11 cellular contexts compared by ENCODE assay signal in genomic region chr16:86882586-86883280, GRCh38.
DNase-seq lines count a peak whose midpoint lies in the region; ATAC-seq and TF ChIP-seq lines count a peak whose summit lies in the region.
"Had no signal": no experiment of that assay in that cellular context is flagged by ENCODE, and none has a peak within 500 bp of the region (broad histone marks: within the 10 kb centered on the region; RNA-seq: fewer than 3 reads in every experiment).

No MANE protein-coding gene starts in this region.

- H3K4me3 Mint-ChIP-seq in stimulated activated naive CD8-positive, alpha-beta T cell treated with anti-CD3 and anti-CD28 coated beads, Interleukin-15, amount 100 ng/mL, for 72 hours, result no peak overlapping the region
- H3K4me3 Mint-ChIP-seq: central memory CD8-positive, alpha-beta T cell had no signal

- TF ChIP-seq CTCF in SK-N-SH (IDR thresholded peaks at IDR 0.05) (no peak), mammary epithelial cell (conservative IDR thresholded peaks at IDR 0.05 in 1 of 2, IDR thresholded peaks at IDR 0.05 in 1 of 2; ENCODE audit: extremely low read depth in 1 of 2, insufficient read depth in 1 of 2, low read depth in 1 of 2, low read length in 2 of 2) (no peak), kidney epithelial cell (IDR thresholded peaks at IDR 0.05; ENCODE audit: insufficient read depth, low read length, poor library complexity, severe bottlenecking) (no peak)

- peaks cover 0 to 4% of the 10 kb centered on the region in 2 donors for H3K9me3 Mint-ChIP-seq in stimulated activated naive CD8-positive, alpha-beta T cell treated with anti-CD3 and anti-CD28 coated beads, Interleukin-15, amount 100 ng/mL, for 72 hours

- dilution Hi-C loops in mammary epithelial cell (cut with HindIII; ENCODE audit: low sequenced_read_pairs), result no loop called here

- H4K20me1 ChIP-seq in SK-N-SH (ENCODE audit: insufficient read depth) (no peaks in the 10 kb centered on the region), mammary epithelial cell (ENCODE audit: insufficient read depth, low read length) (no peaks in the 10 kb centered on the region)

- no peak overlapping the region for H3K27ac ChIP-seq in SK-N-SH (ENCODE audit: low read depth in 2 of 2, low read length in 1 of 2)
- no peak overlapping the region for H3K27ac ChIP-seq in mammary epithelial cell (ENCODE audit: insufficient read depth, low read depth, low read length)
- H3K27ac ChIP-seq in aorta (ENCODE audit: low read depth in 1 of 2, low read length in 2 of 2), result no peak overlapping the region

- TF ChIP-seq EP300 in SK-N-SH (IDR thresholded peaks at IDR 0.05; ENCODE audit: borderline replicate concordance in 1 of 2, low read depth in 1 of 2, low read length in 1 of 2), result no peak

- H3K4me1 ChIP-seq in SK-N-SH (ENCODE audit: control insufficient read depth in 1 of 2, insufficient read depth in 2 of 2, low read depth in 1 of 2, low read length in 1 of 2), result peaks cover 0 to 6% of the 10 kb centered on the region in 2 experiments; a peak in 1 of 4 replicates
- peaks cover 4% of the 10 kb centered on the region for H3K4me1 ChIP-seq in mammary epithelial cell (ENCODE audit: insufficient read depth, low read length)
- no peaks in the 10 kb centered on the region for H3K4me1 ChIP-seq in aorta (ENCODE audit: control insufficient read depth in 1 of 2, insufficient read depth in 2 of 2, low read length in 2 of 2)

- H2AFZ ChIP-seq in SK-N-SH (ENCODE audit: low read depth), result no peak overlapping the region
- no peak overlapping the region for H2AFZ ChIP-seq in mammary epithelial cell (ENCODE audit: low read depth, low read length)

- H3K9me3 ChIP-seq in SK-N-SH (no peaks in the 10 kb centered on the region), mammary epithelial cell (replicated peaks; ENCODE audit: insufficient read depth, low read length) (no peaks in the 10 kb centered on the region), aorta (ENCODE audit: control insufficient read depth, low read length) (no peaks in the 10 kb centered on the region)

- intact Hi-C loops in mammary epithelial cell (cut with micrococcal nuclease), result no loop called here
- intact Hi-C loops in aorta (cut with DNase I), result no loop called here

- BruUV-seq in mammary epithelial cell (replicated peaks; lab: Mats Ljungman, UMichigan), result no TSS peak

- no peaks in the 10 kb centered on the region for H3K4me1 Mint-ChIP-seq in stimulated activated naive CD8-positive, alpha-beta T cell treated with anti-CD3 and anti-CD28 coated beads, Interleukin-15, amount 100 ng/mL, for 72 hours
- H3K4me1 Mint-ChIP-seq: central memory CD8-positive, alpha-beta T cell had no signal

- CTCF ChIA-PET in SK-N-SH (lab: Yijun Ruan, JAX) (interaction anchor here (1.4 kb wide), 1 partner anchor 9 kb away, joined by 3 read pairs; no protein-coding TSS in a partner anchor), mammary epithelial cell (lab: Charles Lee; ENCODE audit: low non-redundant PET) (no interaction called here)

- DNase-seq in SK-N-SH (no peak), mammary epithelial cell (peak; percentile 43), kidney epithelial cell (ENCODE audit: low read depth) (peak; percentile 43), aorta (peak; percentile 63 to 87), SHP77 (lab: John Stamatoyannopoulos, UW) (no peak)
- no peak for DNase-seq in stimulated activated naive CD8-positive, alpha-beta T cell treated with anti-CD3 and anti-CD28 coated beads, Interleukin-15, amount 100 ng/mL, for 72 hours
- DNase-seq in central memory CD4-positive, alpha-beta T cell, result no peak
- DNase-seq: activated CD8-positive, alpha-beta memory T cell treated with anti-CD3 and anti-CD28 coated beads, Interleukin-2, amount 50 U/mL, for 4 hours; NCI-H446 treated with DMSO at 0.1 percent for 48 hours had no signal

- in situ Hi-C loops in mammary epithelial cell (cut with MboI; ENCODE audit: low sequenced_read_pairs in 2 of 2), result no loop called here

- no peaks in the 10 kb centered on the region for H3K9me2 ChIP-seq in SK-N-SH

- POLR2A ChIA-PET in SK-N-SH (lab: Yijun Ruan, JAX), result no interaction called here

- H3K4me3 ChIP-seq in SK-N-SH (ENCODE audit: low read depth in 2 of 2, low read length in 1 of 2) (no peak overlapping the region), mammary epithelial cell (replicated peaks in 1 of 3; ENCODE audit: insufficient read depth in 1 of 3, low read depth in 2 of 3, low read length in 3 of 3) (no peak overlapping the region), kidney epithelial cell (ENCODE audit: low read depth, low read length) (no peak overlapping the region), aorta (ENCODE audit: low read length in 2 of 2) (no peak overlapping the region)

- no peak; the same call in 2 of the 3 replicates for ATAC-seq in SK-N-SH treated with all-trans-retinoic acid at 6 μM for 48 hours
- ATAC-seq in aorta (ENCODE audit: low FRiP score), result peak; percentile 39
- ATAC-seq in stimulated activated naive CD8-positive, alpha-beta T cell treated with anti-CD3 and anti-CD28 coated beads, Interleukin-15, amount 100 ng/mL, for 72 hours, result no peak

- TF ChIP-seq RAD21 in SK-N-SH (IDR thresholded peaks at IDR 0.05; ENCODE audit: low read length), result no peak

- peaks cover 54% of the 10 kb centered on the region for H3K27me3 Mint-ChIP-seq in stimulated activated naive CD8-positive, alpha-beta T cell treated with anti-CD3 and anti-CD28 coated beads, Interleukin-15, amount 100 ng/mL, for 72 hours

- 0 out of 2 replicates have a peak overlapping the region, but pooled peaks have one; percentile 48 for H3K4me2 ChIP-seq in SK-N-SH
- H3K4me2 ChIP-seq in mammary epithelial cell (ENCODE audit: insufficient read depth, low read depth, low read length), result peak overlapping the region; percentile 18

- peaks cover 6% of the 10 kb centered on the region for H3F3A ChIP-seq in SK-N-SH (replicated peaks; ENCODE audit: insufficient read depth)

- H3K36me3 ChIP-seq in SK-N-SH (replicated peaks in 1 of 2; ENCODE audit: control insufficient read depth in 1 of 2, insufficient read depth in 2 of 2, low read length in 1 of 2) (no peaks in the 10 kb centered on the region), mammary epithelial cell (ENCODE audit: insufficient read depth, low read length) (no peaks in the 10 kb centered on the region), kidney epithelial cell (ENCODE audit: control insufficient read depth, insufficient read depth, low read length) (no peaks in the 10 kb centered on the region), aorta (ENCODE audit: control insufficient read depth in 1 of 2, insufficient read depth in 2 of 2, low read length in 1 of 2) (no peaks in the 10 kb centered on the region)

- H3K9ac ChIP-seq in SK-N-SH (no peak overlapping the region), mammary epithelial cell (ENCODE audit: insufficient read depth, low read length) (no peak overlapping the region)

- WGBS in SK-N-SH (ENCODE audit: low lambda C conversion rate), result 12% methylated on average over 6 of the region's 6 CpGs
- WGBS in mammary epithelial cell (ENCODE audit: low coverage, missing lambda C conversion rate), result 0% methylated on average over 2 of the region's 6 CpGs
- WGBS in aorta, 2 donors, result 35 to 39% methylated on average over 6 of the region's 6 CpGs

- no peaks in the 10 kb centered on the region for H3K79me2 ChIP-seq in SK-N-SH (ENCODE audit: insufficient read depth)
- no peaks in the 10 kb centered on the region for H3K79me2 ChIP-seq in mammary epithelial cell (ENCODE audit: insufficient read depth, low read length)

- no peak overlapping the region for H3K27ac Mint-ChIP-seq in stimulated activated naive CD8-positive, alpha-beta T cell treated with anti-CD3 and anti-CD28 coated beads, Interleukin-15, amount 100 ng/mL, for 72 hours

- peaks cover 74% of the 10 kb centered on the region; the same call in 1 of the 2 replicates for H3K27me3 ChIP-seq in SK-N-SH (ENCODE audit: insufficient read depth)
- H3K27me3 ChIP-seq in mammary epithelial cell (ENCODE audit: insufficient read depth, low read length), result peaks cover 1% of the 10 kb centered on the region
- peaks cover 8% of the 10 kb centered on the region for H3K27me3 ChIP-seq in kidney epithelial cell (ENCODE audit: control insufficient read depth, insufficient read depth, low read length)
- no peaks in the 10 kb centered on the region for H3K27me3 ChIP-seq in aorta (ENCODE audit: control insufficient read depth in 1 of 2, insufficient read depth in 2 of 2, low read length in 1 of 2)

TF ChIP-seq in SK-N-SH, 30 proteins besides CTCF, POLR2A, EP300 and RAD21 (continues in another document):
- TF ChIP-seq SIN3A (IDR thresholded peaks at IDR 0.05; ENCODE audit: borderline replicate concordance, low read depth, low read length), result no peak
- no peak for TF ChIP-seq NRF1 (IDR thresholded peaks at IDR 0.05; ENCODE audit: low read depth, low read length)
- TF ChIP-seq, protein P1, sequence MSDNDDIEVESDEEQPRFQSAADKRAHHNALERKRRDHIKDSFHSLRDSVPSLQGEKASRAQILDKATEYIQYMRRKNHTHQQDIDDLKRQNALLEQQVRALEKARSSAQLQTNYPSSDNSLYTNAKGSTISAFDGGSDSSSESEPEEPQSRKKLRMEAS (IDR thresholded peaks at IDR 0.05; ENCODE audit: low read depth), result peak; percentile 84; the same call in 1 of the 2 replicates

TF ChIP-seq in SK-N-SH treated with all-trans-retinoic acid at 6 μM for 48 hours, 23 proteins besides CTCF, POLR2A, EP300 and RAD21 (continues in another document):
- TF ChIP-seq GLIS3 (CRISPR knock-in tag; IDR thresholded peaks at IDR 0.05) (no peak), ISL1 (CRISPR knock-in tag; IDR thresholded peaks at IDR 0.05) (no peak), RARB (CRISPR knock-in tag; IDR thresholded peaks at IDR 0.05) (no peak), ZNF8 (CRISPR knock-in tag; IDR thresholded peaks at IDR 0.05) (no peak), BACH2 (CRISPR knock-in tag; IDR thresholded peaks at IDR 0.05; ENCODE audit: borderline replicate concordance) (no peak), PATZ1 (CRISPR knock-in tag; IDR thresholded peaks at IDR 0.05; ENCODE audit: borderline replicate concordance) (no peak), TCF4 (CRISPR knock-in tag; IDR thresholded peaks at IDR 0.05; ENCODE audit: borderline replicate concordance) (no peak), ARNTL (CRISPR knock-in tag; IDR thresholded peaks at IDR 0.05; ENCODE audit: borderline replicate concordance, low read depth) (no peak)

Comparison
In these comparisons a context has a peak if more than half of its experiments do, and no peak if none do; other contexts are left out.
1. DNase-seq: peak in mammary epithelial cell (single experiment), kidney epithelial cell (single experiment) and aorta (2 of 2); none in SK-N-SH (single experiment), stimulated activated naive CD8-positive, alpha-beta T cell treated with anti-CD3 and anti-CD28 coated beads, Interleukin-15, amount 100 ng/mL, for 72 hours (0 of 2), SHP77 (0 of 2) and central memory CD4-positive, alpha-beta T cell (single experiment).